ENCODE assay signal across 1 cellular context in the genomic region with DNA sequence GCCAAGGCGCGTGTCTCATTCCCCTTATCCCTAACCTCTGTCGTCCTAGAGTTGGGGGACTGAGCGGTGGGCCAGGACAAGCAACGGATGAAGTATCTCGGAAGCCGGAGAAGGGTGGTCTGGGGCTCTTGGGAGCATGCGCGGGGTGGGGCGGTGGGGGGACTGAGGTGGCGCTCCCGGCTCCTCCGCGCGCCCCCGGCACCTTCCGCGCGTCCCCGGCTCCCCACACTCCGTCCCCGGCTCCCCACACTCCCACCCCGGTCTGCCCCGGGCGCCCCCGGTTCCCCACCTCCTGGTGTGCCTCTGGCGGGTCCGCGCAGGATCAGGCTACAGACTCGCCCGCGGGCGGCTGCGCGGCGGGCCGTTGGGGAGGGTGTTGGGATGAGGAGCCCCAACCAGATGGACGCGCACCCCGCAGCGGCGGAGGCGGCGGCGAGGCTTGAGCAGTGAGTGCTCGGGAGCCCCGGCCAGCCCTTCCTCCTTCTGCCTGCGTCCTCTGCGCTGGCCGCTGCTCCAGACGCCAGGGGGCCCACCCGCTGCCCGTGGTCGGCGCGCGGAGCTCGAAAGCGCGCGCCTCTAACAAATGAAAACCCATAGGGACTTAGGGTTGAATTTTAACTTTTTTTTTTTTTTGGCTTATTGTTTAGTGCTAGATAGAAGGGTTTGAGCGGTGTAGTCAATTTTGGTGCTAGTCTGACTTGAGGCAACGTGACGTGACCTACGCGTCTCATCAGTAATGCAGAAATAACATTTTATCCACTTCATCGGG.
TF ChIP-seq lines count a peak whose summit lies in the region.

No MANE protein-coding gene starts in this region.

TF ChIP-seq in WTC11, 78 proteins besides CTCF, POLR2A, EP300 and RAD21 (continued from another document):
- TF ChIP-seq, protein P1, sequence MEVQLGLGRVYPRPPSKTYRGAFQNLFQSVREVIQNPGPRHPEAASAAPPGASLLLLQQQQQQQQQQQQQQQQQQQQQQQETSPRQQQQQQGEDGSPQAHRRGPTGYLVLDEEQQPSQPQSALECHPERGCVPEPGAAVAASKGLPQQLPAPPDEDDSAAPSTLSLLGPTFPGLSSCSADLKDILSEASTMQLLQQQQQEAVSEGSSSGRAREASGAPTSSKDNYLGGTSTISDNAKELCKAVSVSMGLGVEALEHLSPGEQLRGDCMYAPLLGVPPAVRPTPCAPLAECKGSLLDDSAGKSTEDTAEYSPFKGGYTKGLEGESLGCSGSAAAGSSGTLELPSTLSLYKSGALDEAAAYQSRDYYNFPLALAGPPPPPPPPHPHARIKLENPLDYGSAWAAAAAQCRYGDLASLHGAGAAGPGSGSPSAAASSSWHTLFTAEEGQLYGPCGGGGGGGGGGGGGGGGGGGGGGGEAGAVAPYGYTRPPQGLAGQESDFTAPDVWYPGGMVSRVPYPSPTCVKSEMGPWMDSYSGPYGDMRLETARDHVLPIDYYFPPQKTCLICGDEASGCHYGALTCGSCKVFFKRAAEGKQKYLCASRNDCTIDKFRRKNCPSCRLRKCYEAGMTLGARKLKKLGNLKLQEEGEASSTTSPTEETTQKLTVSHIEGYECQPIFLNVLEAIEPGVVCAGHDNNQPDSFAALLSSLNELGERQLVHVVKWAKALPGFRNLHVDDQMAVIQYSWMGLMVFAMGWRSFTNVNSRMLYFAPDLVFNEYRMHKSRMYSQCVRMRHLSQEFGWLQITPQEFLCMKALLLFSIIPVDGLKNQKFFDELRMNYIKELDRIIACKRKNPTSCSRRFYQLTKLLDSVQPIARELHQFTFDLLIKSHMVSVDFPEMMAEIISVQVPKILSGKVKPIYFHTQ (CRISPR knock-in tag; IDR thresholded peaks at IDR 0.05), result no peak
- no peak for TF ChIP-seq HMGA2 (CRISPR knock-in tag; IDR thresholded peaks at IDR 0.05)
- no peak for TF ChIP-seq CREM (CRISPR knock-in tag; IDR thresholded peaks at IDR 0.05)
- TF ChIP-seq, protein P2, sequence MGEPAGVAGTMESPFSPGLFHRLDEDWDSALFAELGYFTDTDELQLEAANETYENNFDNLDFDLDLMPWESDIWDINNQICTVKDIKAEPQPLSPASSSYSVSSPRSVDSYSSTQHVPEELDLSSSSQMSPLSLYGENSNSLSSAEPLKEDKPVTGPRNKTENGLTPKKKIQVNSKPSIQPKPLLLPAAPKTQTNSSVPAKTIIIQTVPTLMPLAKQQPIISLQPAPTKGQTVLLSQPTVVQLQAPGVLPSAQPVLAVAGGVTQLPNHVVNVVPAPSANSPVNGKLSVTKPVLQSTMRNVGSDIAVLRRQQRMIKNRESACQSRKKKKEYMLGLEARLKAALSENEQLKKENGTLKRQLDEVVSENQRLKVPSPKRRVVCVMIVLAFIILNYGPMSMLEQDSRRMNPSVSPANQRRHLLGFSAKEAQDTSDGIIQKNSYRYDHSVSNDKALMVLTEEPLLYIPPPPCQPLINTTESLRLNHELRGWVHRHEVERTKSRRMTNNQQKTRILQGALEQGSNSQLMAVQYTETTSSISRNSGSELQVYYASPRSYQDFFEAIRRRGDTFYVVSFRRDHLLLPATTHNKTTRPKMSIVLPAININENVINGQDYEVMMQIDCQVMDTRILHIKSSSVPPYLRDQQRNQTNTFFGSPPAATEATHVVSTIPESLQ (CRISPR knock-in tag; IDR thresholded peaks at IDR 0.05), result no peak
